8 cellular contexts compared by ENCODE assay signal in genomic region chr15:42737529-42738328, GRCh38. TPM values are rescaled to one million over a fixed set of nuclear protein-coding genes. Genes with fewer than 3 reads are reported as not detected.
A peak's percentile ranks its signal among the peaks of the same experiment; 100 is the strongest.
DNase-seq lines count a peak whose midpoint lies in the region; ATAC-seq, FAIRE-seq and TF ChIP-seq lines count a peak whose summit lies in the region.

No MANE protein-coding gene starts in this region.

- peak overlapping the region; percentile 20 for H3K27ac ChIP-seq in RWPE2 (ENCODE audit: poor library complexity, severe bottlenecking)

- H3K4me1 Mint-ChIP-seq in T-helper 2 cell treated with Interferon-gamma antibody and Interleukin-4, amounts not matched to agents 5 μg/mL and 100 μg/mL, for 36 hours (ENCODE audit: low read depth), result peaks cover 8% of the 10 kb centered on the region

- H3K9me3 ChIP-seq in RWPE2 (ENCODE audit: severe bottlenecking), result no peaks in the 10 kb centered on the region

- no peaks in the 10 kb centered on the region for H3K27me3 ChIP-seq in RWPE2 (ENCODE audit: insufficient read depth, poor library complexity, severe bottlenecking)

- no peaks in the 10 kb centered on the region for H3K9me3 Mint-ChIP-seq in T-helper 2 cell treated with Interferon-gamma antibody and Interleukin-4, amounts not matched to agents 5 μg/mL and 100 μg/mL, for 36 hours

- no peak for DNase-seq in T-helper 2 cell treated with Interferon-gamma antibody and Interleukin-4, amounts not matched to agents 5 μg/mL and 100 μg/mL, for 36 hours (ENCODE audit: low spot score)
- no peak for DNase-seq in T-helper 2 cell
- peak; percentile 53 for DNase-seq in RWPE2 (ENCODE audit: low spot score)
- DNase-seq in fibroblast of mammary gland (ENCODE audit: low read depth), result peak; percentile 53
- no peak for DNase-seq in sciatic nerve (ENCODE audit: low spot score)
- DNase-seq in hippocampal formation (lab: John Stamatoyannopoulos, UW), result no peak
- DNase-seq in frontal cortex (ENCODE audit: low spot score in 2 of 2), result no peak
- no peak for DNase-seq in activated CD4-positive, CD25-positive, alpha-beta regulatory T cell treated with anti-CD3 and anti-CD28 coated beads, Interleukin-2, amount 50 U/mL, for 72 hours

- ATAC-seq in RWPE2 (ENCODE audit: low read depth) (0 out of 3 replicates have a peak, but pooled peaks have one; percentile 12), sciatic nerve (peak; percentile 32)

- peak overlapping the region; percentile 77 for H3K4me3 Mint-ChIP-seq in T-helper 2 cell treated with Interferon-gamma antibody and Interleukin-4, amounts not matched to agents 5 μg/mL and 100 μg/mL, for 36 hours

- no peaks in the 10 kb centered on the region for H3K27me3 Mint-ChIP-seq in T-helper 2 cell treated with Interferon-gamma antibody and Interleukin-4, amounts not matched to agents 5 μg/mL and 100 μg/mL, for 36 hours (ENCODE audit: low read depth)

- peak overlapping the region; percentile 84 for H3K4me3 ChIP-seq in RWPE2 (ENCODE audit: severe bottlenecking)
- H3K4me3 ChIP-seq in fibroblast of mammary gland (ENCODE audit: control insufficient read depth, low read depth, low read length), result peak overlapping the region; percentile 52

- peaks cover 32% of the 10 kb centered on the region for H3K36me3 ChIP-seq in RWPE2 (ENCODE audit: low read depth)

- peak; percentile 89 for TF ChIP-seq CTCF in RWPE2 (IDR thresholded peaks at IDR 0.05; ENCODE audit: poor library complexity, severe bottlenecking)
- peak; percentile 59 for TF ChIP-seq CTCF in fibroblast of mammary gland (conservative IDR thresholded peaks at IDR 0.05; ENCODE audit: control insufficient read depth, insufficient read depth, low read depth, low read length)

- intact Hi-C loops in sciatic nerve (cut with DNase I), result no loop called here

- H3K36me3 Mint-ChIP-seq in T-helper 2 cell treated with Interferon-gamma antibody and Interleukin-4, amounts not matched to agents 5 μg/mL and 100 μg/mL, for 36 hours (ENCODE audit: low read depth), result peaks cover 13% of the 10 kb centered on the region

- no peak for FAIRE-seq in frontal cortex (lab: Jason Lieb, UNC)

- peak overlapping the region; percentile 80 for H3K27ac Mint-ChIP-seq in T-helper 2 cell treated with Interferon-gamma antibody and Interleukin-4, amounts not matched to agents 5 μg/mL and 100 μg/mL, for 36 hours

- peaks cover 3% of the 10 kb centered on the region for H3K4me1 ChIP-seq in RWPE2 (ENCODE audit: insufficient read depth, poor library complexity, severe bottlenecking)

RNA-seq across cellular contexts. Expression of gene CDAN1, which starts 0.8 kb away (rescaled TPM):
- total RNA-seq in sciatic nerve (21.3 TPM), frontal cortex (9.8 TPM)

Comparison
In these comparisons a context has a peak if more than half of its experiments do, and no peak if none do; other contexts are left out.
1. DNase-seq: peak in RWPE2 (single experiment) and fibroblast of mammary gland (single experiment); none in T-helper 2 cell treated with Interferon-gamma antibody and Interleukin-4, amounts not matched to agents 5 μg/mL and 100 μg/mL, for 36 hours (single experiment), T-helper 2 cell (0 of 5), sciatic nerve (single experiment), hippocampal formation (0 of 2), frontal cortex (0 of 2) and activated CD4-positive, CD25-positive, alpha-beta regulatory T cell treated with anti-CD3 and anti-CD28 coated beads, Interleukin-2, amount 50 U/mL, for 72 hours (single experiment).